ENCODE assay signal across 8 cellular contexts in genomic region chr10:26486304-26486703, GRCh38. TPM values are rescaled to one million over a fixed set of nuclear protein-coding genes. Genes with fewer than 3 reads are reported as not detected.
DNase-seq lines count a peak whose midpoint lies in the region; ATAC-seq and TF ChIP-seq lines count a peak whose summit lies in the region.

No MANE protein-coding gene starts in this region.

- peaks cover 36% of the 10 kb centered on the region for H3K4me1 Mint-ChIP-seq in Caco-2 (ENCODE audit: low read depth, unreplicated experiment)

- no peaks in the 10 kb centered on the region for H4K20me1 ChIP-seq in PC-9 (ENCODE audit: insufficient read depth)

- H3K4me1 ChIP-seq in Caco-2 (peaks cover 33% of the 10 kb centered on the region), PC-9 (replicated peaks; ENCODE audit: insufficient read depth) (no peaks in the 10 kb centered on the region)

- no peaks in the 10 kb centered on the region for H3K79me2 ChIP-seq in PC-9 (ENCODE audit: low read depth)

- peak overlapping the region; percentile 26 for H3K27ac Mint-ChIP-seq in Caco-2 (ENCODE audit: unreplicated experiment)

- H3K27me3 ChIP-seq in Caco-2 (replicated peaks; ENCODE audit: control insufficient read depth, insufficient read depth, low read length) (no peaks in the 10 kb centered on the region), PC-9 (ENCODE audit: insufficient read depth, low read depth) (no peaks in the 10 kb centered on the region)

- H3K4me3 ChIP-seq in Caco-2 (ENCODE audit: low read depth, low read length) (no peak overlapping the region), PC-9 (no peak overlapping the region), retinal pigment epithelial cell (ENCODE audit: low read length) (no peak overlapping the region)

- DNase-seq in Caco-2 (no peak), PC-9 (no peak), fibroblast of gingiva (ENCODE audit: low read depth) (peak; percentile 75), retinal pigment epithelial cell (ENCODE audit: low read depth) (peak; percentile 94), GM10266 (ENCODE audit: extremely low spot score) (no peak), NCI-H2081 treated with DMSO at 0.1 percent for 48 hours (lab: John Stamatoyannopoulos, UW) (no peak)

- CTCF ChIA-PET in Caco-2 (lab: Charles Lee) (interaction anchor here (0.6 kb wide), 1 partner anchor 125 kb away, joined by 3 read pairs; no protein-coding TSS in a partner anchor), PC-9 (lab: Charles Lee) (no interaction called here)

- H3K9me3 ChIP-seq in Caco-2 (no peaks in the 10 kb centered on the region), PC-9 (ENCODE audit: insufficient read depth, low read depth) (no peaks in the 10 kb centered on the region)

- BruUV-seq in Caco-2 (replicated peaks; lab: Mats Ljungman, UMichigan) (no TSS peak), PC-9 (replicated peaks; lab: Mats Ljungman, UMichigan) (no TSS peak)

- peak overlapping the region; percentile 19 for H3K4me3 Mint-ChIP-seq in Caco-2 (ENCODE audit: unreplicated experiment)

- POLR2A ChIA-PET in Caco-2 (lab: Charles Lee), result no interaction called here
- POLR2A ChIA-PET in PC-9 (lab: Charles Lee; ENCODE audit: unreplicated experiment), result no interaction called here

- H3F3A ChIP-seq in PC-9 (ENCODE audit: insufficient read depth, low read depth), result no peaks in the 10 kb centered on the region

- H3K9me2 ChIP-seq in PC-9 (ENCODE audit: insufficient read depth), result no peaks in the 10 kb centered on the region

- no peaks in the 10 kb centered on the region for H3K27me3 Mint-ChIP-seq in Caco-2 (ENCODE audit: insufficient read depth, unreplicated experiment)

- H3K27ac ChIP-seq in PC-9, result peak overlapping the region; percentile 55

- no peaks in the 10 kb centered on the region for H3K9me3 Mint-ChIP-seq in Caco-2 (ENCODE audit: unreplicated experiment)

- no peaks in the 10 kb centered on the region for H3K36me3 Mint-ChIP-seq in Caco-2 (ENCODE audit: insufficient read depth, unreplicated experiment)

- ATAC-seq in GM18502 (IDR thresholded peaks at IDR 0.05; ENCODE audit: poor library complexity, unreplicated experiment) (no peak), HG02938 (IDR thresholded peaks at IDR 0.05; ENCODE audit: unreplicated experiment) (no peak)

- no peak overlapping the region for H3K4me2 ChIP-seq in PC-9

- intact Hi-C loops in Caco-2 (cut with micrococcal nuclease; ENCODE audit: unreplicated experiment) (loop anchor here (2.0 to 5.0 kb wide), 2 partner anchors 18 to 36 kb away; no protein-coding TSS in a partner anchor), PC-9 (cut with micrococcal nuclease; ENCODE audit: unreplicated experiment) (no loop called here)

- TF ChIP-seq CTCF in Caco-2 (IDR thresholded peaks at IDR 0.05; ENCODE audit: insufficient read depth in 1 of 2, low read depth in 1 of 2, low read length in 1 of 2, severe bottlenecking in 1 of 2, unreplicated experiment in 1 of 2), result no peak
- TF ChIP-seq CTCF in PC-9 (conservative IDR thresholded peaks at IDR 0.05), result no peak
- no peak for TF ChIP-seq CTCF in retinal pigment epithelial cell (conservative IDR thresholded peaks at IDR 0.05; ENCODE audit: low read depth, low read length)
- no peak for TF ChIP-seq CTCF in GM10266 (IDR thresholded peaks at IDR 0.05; ENCODE audit: control insufficient read depth, insufficient read depth, low read depth, missing control alignments)

- H3K36me3 ChIP-seq in Caco-2 (ENCODE audit: control insufficient read depth, insufficient read depth, low read length) (no peaks in the 10 kb centered on the region), PC-9 (ENCODE audit: low read depth) (no peaks in the 10 kb centered on the region)

- H2AFZ ChIP-seq in PC-9, result no peak overlapping the region

RNA-seq across cellular contexts. Expression of gene APBB1IP, which starts 48.2 kb away (rescaled TPM):
- total RNA-seq in Caco-2 (2022), result 0.14 and 0.16 TPM in 2 replicates
- not detected in 2 replicates for total RNA-seq in PC-9 (2021)

Comparison
In these comparisons a context has a peak if more than half of its experiments do, and no peak if none do; other contexts are left out.
1. DNase-seq: peak in fibroblast of gingiva (single experiment) and retinal pigment epithelial cell (single experiment); none in Caco-2 (0 of 2), PC-9 (0 of 2), GM10266 (single experiment) and NCI-H2081 treated with DMSO at 0.1 percent for 48 hours (single experiment).